26 cellular contexts compared by ENCODE assay signal in the genomic region with DNA sequence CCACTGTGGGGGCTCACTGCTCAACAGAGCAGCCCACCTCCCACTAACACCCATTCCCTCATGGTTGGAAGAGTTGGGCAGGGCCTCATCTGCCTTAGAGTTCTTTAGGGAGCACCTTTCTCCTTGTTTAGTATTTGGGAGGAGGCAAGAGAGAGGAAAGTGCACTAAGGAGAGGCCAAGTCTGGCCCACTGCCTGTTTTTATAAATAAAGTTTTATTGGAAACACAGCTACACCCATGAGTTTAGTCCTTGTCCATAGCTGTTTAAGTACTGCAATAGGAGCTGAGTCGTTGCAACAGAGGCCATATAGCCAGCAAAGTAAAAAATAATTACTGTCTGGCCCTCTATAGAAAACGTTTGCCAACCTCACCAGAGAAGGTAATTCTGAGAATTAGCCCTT.
DNase-seq lines count a peak whose midpoint lies in the region; ATAC-seq, FAIRE-seq and TF ChIP-seq lines count a peak whose summit lies in the region.
"Had no signal": no experiment of that assay in that cellular context is flagged by ENCODE, and none has a peak within 500 bp of the region (broad histone marks: within the 10 kb centered on the region; RNA-seq: fewer than 3 reads in every experiment).

No MANE protein-coding gene starts in this region.

- TF ChIP-seq RAD21 in HepG2 (CRISPR knock-in tag; IDR thresholded peaks at IDR 0.05), result no peak

- peak overlapping the region; percentile 67 for H3K27ac Mint-ChIP-seq in neural progenitor cell
- H3K27ac Mint-ChIP-seq: CD4-positive, CD25-positive, alpha-beta regulatory T cell had no signal

- no peak for TF ChIP-seq POLR2A in HepG2 (IDR thresholded peaks at IDR 0.05; ENCODE audit: insufficient read depth in 1 of 2, low read depth in 2 of 2, low read length in 2 of 2)
- TF ChIP-seq POLR2A in right lobe of liver (IDR thresholded peaks at IDR 0.05), result no peak
- no peak for TF ChIP-seq POLR2A in esophagus muscularis mucosa (IDR thresholded peaks at IDR 0.05; ENCODE audit: low read depth)
- TF ChIP-seq POLR2A in vagina (IDR thresholded peaks at IDR 0.05), result no peak

- H3K9me3 ChIP-seq in HepG2 (ENCODE audit: low read length) (no peaks in the 10 kb centered on the region), right lobe of liver (no peaks in the 10 kb centered on the region), esophagus muscularis mucosa (no peaks in the 10 kb centered on the region), neural progenitor cell (ENCODE audit: low read depth) (no peaks in the 10 kb centered on the region), vagina (no peaks in the 10 kb centered on the region)
- H3K9me3 ChIP-seq: BLaER1 had no signal

- H3K36me3 ChIP-seq in HepG2 (replicated peaks in 1 of 2; ENCODE audit: control insufficient read depth in 1 of 2, insufficient read depth in 2 of 2, low read length in 2 of 2) (no peaks in the 10 kb centered on the region), right lobe of liver (no peaks in the 10 kb centered on the region), esophagus muscularis mucosa (no peaks in the 10 kb centered on the region), neural progenitor cell (no peaks in the 10 kb centered on the region), vagina (no peaks in the 10 kb centered on the region)
- H3K36me3 ChIP-seq: BLaER1, SJSA1 had no signal

- no peak overlapping the region for H3K9ac ChIP-seq in HepG2 (ENCODE audit: insufficient read depth, low read depth, low read length)
- no peak overlapping the region for H3K9ac ChIP-seq in neural progenitor cell
- H3K9ac ChIP-seq: BLaER1 had no signal

- H3F3A ChIP-seq in neural progenitor cell (ENCODE audit: low read depth), result no peaks in the 10 kb centered on the region

- TF ChIP-seq CTCF in HepG2 (CRISPR knock-in tag; IDR thresholded peaks at IDR 0.05) (no peak), right lobe of liver (IDR thresholded peaks at IDR 0.05) (no peak), esophagus muscularis mucosa (IDR thresholded peaks at IDR 0.05) (no peak), neural progenitor cell (IDR thresholded peaks at IDR 0.05) (no peak), vagina (IDR thresholded peaks at IDR 0.05) (no peak)

- H3K4me3 Mint-ChIP-seq in neural progenitor cell, result no peak overlapping the region
- H3K4me3 Mint-ChIP-seq: CD4-positive, CD25-positive, alpha-beta regulatory T cell had no signal

- peaks cover 12% of the 10 kb centered on the region for H3K27me3 Mint-ChIP-seq in neural progenitor cell (ENCODE audit: insufficient read depth, low read depth)

- in situ Hi-C loops in HepG2 (cut with HindIII; ENCODE audit: extremely low pct_ligation_motif_present, low pct_unique_long_range_greater_than_20kb), result no loop called here

- intact Hi-C loops in HepG2 (cut with micrococcal nuclease; ENCODE audit: unreplicated experiment) (no loop called here), right lobe of liver (cut with DNase I) (loop anchor here (5.0 to 10.0 kb wide), 3 partner anchors 92 to 169 kb away; no protein-coding TSS in a partner anchor), esophagus muscularis mucosa (cut with DNase I) (loop anchor here (5.0 to 10.0 kb wide), 2 partner anchors 102 to 324 kb away; partner anchors contain the start of gene BDKRB2), vagina (cut with DNase I) (no loop called here)

- 3% methylated on average over 2 of the region's 2 CpGs for WGBS in HepG2 (ENCODE audit: low lambda C conversion rate)
- WGBS in right lobe of liver (ENCODE audit: insufficient coverage, low coverage, low lambda C conversion rate, missing lambda C conversion rate), result 75% methylated on average over 2 of the region's 2 CpGs
- WGBS in esophagus muscularis mucosa, result 88% methylated on average over 2 of the region's 2 CpGs

- DNase-seq in HepG2 (ENCODE audit: low spot score) (no peak), right lobe of liver (no peak), esophagus muscularis mucosa (ENCODE audit: extremely low spot score) (no peak), neural progenitor cell (ENCODE audit: low spot score) (no peak), vagina (ENCODE audit: extremely low spot score in 2 of 2) (no peak), UCSD-AML1 (lab: John Stamatoyannopoulos, UW; ENCODE audit: unreplicated experiment) (no peak)
- DNase-seq: 8988T; CD4-positive, CD25-positive, alpha-beta regulatory T cell; DMS79; GF-D8; HCEC 1CT; Karpas-422; NCI-H1105; NCI-H1436 treated with DMSO at 0.1 percent for 48 hours; NCI-H2029 treated with DMSO at 0.1 percent for 48 hours; NCI-H2227 treated with DMSO at 0.1 percent for 48 hours; NCI-H526 treated with DMSO at 0.1 percent for 48 hours; PC-9 had no signal

- no peak overlapping the region for H3K4me3 ChIP-seq in HepG2 (replicated peaks in 1 of 3; ENCODE audit: insufficient read depth in 1 of 3, low read depth in 2 of 3, low read length in 3 of 3)
- no peak overlapping the region for H3K4me3 ChIP-seq in right lobe of liver
- no peak overlapping the region for H3K4me3 ChIP-seq in esophagus muscularis mucosa
- H3K4me3 ChIP-seq in neural progenitor cell, result no peak overlapping the region
- H3K4me3 ChIP-seq in vagina, result no peak overlapping the region
- H3K4me3 ChIP-seq: BLaER1, PC-9, SJSA1 had no signal

- H4K20me1 ChIP-seq in HepG2 (ENCODE audit: insufficient read depth, low read length) (no peaks in the 10 kb centered on the region), neural progenitor cell (ENCODE audit: low read depth) (no peaks in the 10 kb centered on the region)
- H4K20me1 ChIP-seq: BLaER1 had no signal

- no peak overlapping the region for H3K4me2 ChIP-seq in HepG2 (ENCODE audit: low read depth, low read length)
- no peak overlapping the region for H3K4me2 ChIP-seq in neural progenitor cell
- H3K4me2 ChIP-seq: BLaER1, PC-9 had no signal

- no peak overlapping the region for H2AFZ ChIP-seq in HepG2 (ENCODE audit: low read length)
- no peak overlapping the region for H2AFZ ChIP-seq in neural progenitor cell (replicated peaks)
- H2AFZ ChIP-seq: PC-9 had no signal

- H3K79me2 ChIP-seq in HepG2 (ENCODE audit: insufficient read depth, low read length) (no peaks in the 10 kb centered on the region), neural progenitor cell (ENCODE audit: low read depth) (no peaks in the 10 kb centered on the region)

- BruUV-seq in HepG2 (replicated peaks; lab: Mats Ljungman, UMichigan), result no TSS peak

- no peaks in the 10 kb centered on the region for H3K36me3 Mint-ChIP-seq in neural progenitor cell
- H3K36me3 Mint-ChIP-seq: CD4-positive, CD25-positive, alpha-beta regulatory T cell had no signal

- H3K27ac ChIP-seq in HepG2 (ENCODE audit: extremely low read length, insufficient read depth, low read length) (no peak overlapping the region), right lobe of liver (no peak overlapping the region), esophagus muscularis mucosa (replicated peaks in 1 of 4) (peak overlapping the region in 3 of 4 donors; percentile 77 to 84 (median 82)), neural progenitor cell (no peak overlapping the region), vagina (peak overlapping the region; percentile 86)
- H3K27ac ChIP-seq: BLaER1 had no signal

- FAIRE-seq in HepG2 (lab: Jason Lieb, UNC), result no peak
- FAIRE-seq: D721Med, GM12892, H1 had no signal

- H3K4me1 ChIP-seq in HepG2 (ENCODE audit: insufficient read depth, low read length) (peaks cover 19% of the 10 kb centered on the region), right lobe of liver (peaks cover 0 to 42% (median 12%) of the 10 kb centered on the region in 4 donors), esophagus muscularis mucosa (peaks cover 0 to 40% (median 32%) of the 10 kb centered on the region in 4 donors), neural progenitor cell (no peaks in the 10 kb centered on the region), vagina (peaks cover 33% of the 10 kb centered on the region)

- H3K4me1 Mint-ChIP-seq in neural progenitor cell, result peaks cover 16% of the 10 kb centered on the region

- H3K27me3 ChIP-seq in HepG2 (ENCODE audit: control insufficient read depth in 1 of 2, insufficient read depth in 2 of 2, low read length in 2 of 2) (peaks cover 0 to 1% of the 10 kb centered on the region in 2 experiments; a peak in 1 of 5 replicates), right lobe of liver (no peaks in the 10 kb centered on the region), esophagus muscularis mucosa (peaks cover 0 to 12% (median 0%) of the 10 kb centered on the region in 4 donors), neural progenitor cell (no peaks in the 10 kb centered on the region), vagina (no peaks in the 10 kb centered on the region)
- H3K27me3 ChIP-seq: BLaER1, SJSA1 had no signal

- H3K9me3 Mint-ChIP-seq in neural progenitor cell, result no peaks in the 10 kb centered on the region

- TF ChIP-seq EP300 in HepG2 (IDR thresholded peaks at IDR 0.05; ENCODE audit: low read depth in 2 of 2, low read length in 2 of 2) (no peak), HepG2 (CRISPR knock-in tag; IDR thresholded peaks at IDR 0.05; ENCODE audit: borderline replicate concordance) (no peak), esophagus muscularis mucosa (IDR thresholded peaks at IDR 0.05) (no peak)

- CTCF ChIA-PET in HepG2 (lab: Yijun Ruan, JAX; ENCODE audit: low intra/inter-chr PET ratio, low total read pairs), result interaction anchor here (1.4 kb wide), 1 partner anchor 173 kb away, joined by 4 read pairs; no protein-coding TSS in a partner anchor

- POLR2A ChIA-PET in HepG2 (lab: Yijun Ruan, JAX), result no interaction called here

- ATAC-seq in HepG2, result no peak
- ATAC-seq in right lobe of liver, result no peak
- ATAC-seq in HG03520 (IDR thresholded peaks at IDR 0.05; ENCODE audit: unreplicated experiment), result no peak
- no peak for ATAC-seq in GM21528 (IDR thresholded peaks at IDR 0.05; ENCODE audit: low FRiP score, unreplicated experiment)
- ATAC-seq: Right ventricle myocardium inferior had no signal

TF ChIP-seq in HepG2, 621 proteins besides CTCF, POLR2A, EP300 and RAD21 (continues in another document):
- TF ChIP-seq, protein P1, sequence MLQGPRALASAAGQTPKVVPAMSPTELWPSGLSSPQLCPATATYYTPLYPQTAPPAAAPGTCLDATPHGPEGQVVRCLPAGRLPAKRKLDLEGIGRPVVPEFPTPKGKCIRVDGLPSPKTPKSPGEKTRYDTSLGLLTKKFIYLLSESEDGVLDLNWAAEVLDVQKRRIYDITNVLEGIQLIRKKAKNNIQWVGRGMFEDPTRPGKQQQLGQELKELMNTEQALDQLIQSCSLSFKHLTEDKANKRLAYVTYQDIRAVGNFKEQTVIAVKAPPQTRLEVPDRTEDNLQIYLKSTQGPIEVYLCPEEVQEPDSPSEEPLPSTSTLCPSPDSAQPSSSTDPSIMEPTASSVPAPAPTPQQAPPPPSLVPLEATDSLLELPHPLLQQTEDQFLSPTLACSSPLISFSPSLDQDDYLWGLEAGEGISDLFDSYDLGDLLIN (CRISPR knock-in tag; IDR thresholded peaks at IDR 0.05; ENCODE audit: borderline replicate concordance), result no peak

Comparison
In these comparisons a context has a peak if more than half of its experiments do, and no peak if none do; other contexts are left out.
1. intact Hi-C loops: an anchor here in right lobe of liver (5.0 to 10.0 kb wide) and esophagus muscularis mucosa (5.0 to 10.0 kb wide); none called in HepG2 and vagina.
2. H3K27ac ChIP-seq: peak in esophagus muscularis mucosa (3 of 4) and vagina (single experiment); none in HepG2 (single experiment), right lobe of liver (0 of 3) and neural progenitor cell (single experiment).